ENCODE assay signal across 14 cellular contexts in the genomic region with DNA sequence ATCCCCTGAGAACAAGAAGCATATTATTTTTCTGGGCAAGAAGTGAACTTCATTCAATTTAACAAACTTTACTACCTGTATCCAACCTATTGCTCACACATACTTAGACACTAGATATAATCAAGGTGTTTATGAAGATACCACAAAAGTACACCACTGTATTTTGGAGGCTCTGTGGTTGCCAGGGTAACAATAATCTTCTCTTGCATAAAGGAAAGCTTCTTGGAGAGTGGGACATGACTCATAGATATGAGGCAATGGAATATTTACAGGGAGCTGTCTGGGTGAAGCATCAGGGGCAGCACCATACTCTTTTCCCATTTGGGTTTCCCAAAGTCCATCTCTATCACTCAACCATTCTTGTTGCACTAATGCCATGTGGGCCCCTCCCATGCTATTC.
DNase-seq lines count a peak whose midpoint lies in the region; ATAC-seq and TF ChIP-seq lines count a peak whose summit lies in the region.
"Had no signal": no experiment of that assay in that cellular context is flagged by ENCODE, and none has a peak within 500 bp of the region (broad histone marks: within the 10 kb centered on the region; RNA-seq: fewer than 3 reads in every experiment).

No MANE protein-coding gene starts in this region.

- H3K27ac ChIP-seq in A673 (ENCODE audit: low read depth, low read length, poor library complexity, severe bottlenecking) (no peak overlapping the region), body of pancreas (no peak overlapping the region)
- H3K27ac ChIP-seq: BLaER1, pancreas had no signal

- CTCF ChIA-PET in A673 (lab: Charles Lee) = no interaction called here

- DNase-seq in A673 (ENCODE audit: low spot score) = peak; percentile 14
- DNase-seq in HT-29 (ENCODE audit: low spot score) = peak; percentile 12
- peak; percentile 57 for DNase-seq in astrocyte of the cerebellum (ENCODE audit: low read depth)
- peak; percentile 75 for DNase-seq in hepatic stellate cell (ENCODE audit: low spot score)
- DNase-seq in putamen (ENCODE audit: low spot score) = no peak
- DNase-seq in H7 = no peak
- no peak for DNase-seq in body of pancreas
- DNase-seq: activated CD8-positive, alpha-beta memory T cell treated with anti-CD3 and anti-CD28 coated beads, Interleukin-2, amount 10 ng/mL, durations not matched to agents 7 days and 5 days; dorsolateral prefrontal cortex; Kasumi-1; NCI-H2107; pancreas had no signal

- POLR2A ChIA-PET in A673 (lab: Charles Lee; ENCODE audit: low non-redundant PET) = no interaction called here

- in situ Hi-C loops in astrocyte of the cerebellum (cut with HindIII; ENCODE audit: low sequenced_read_pairs) = loop anchor here (10.0 kb wide), 1 partner anchor 535 kb away; no protein-coding TSS in a partner anchor

- no peak for TF ChIP-seq CTCF in A673 (conservative IDR thresholded peaks at IDR 0.05; ENCODE audit: low read depth, low read length)
- no peak for TF ChIP-seq CTCF in astrocyte of the cerebellum (IDR thresholded peaks at IDR 0.05; ENCODE audit: low read depth, low read length, missing control alignments)
- TF ChIP-seq CTCF in body of pancreas (IDR thresholded peaks at IDR 0.05) = no peak

- no peaks in the 10 kb centered on the region for H3K4me1 ChIP-seq in A673 (ENCODE audit: insufficient read depth, low read length, poor library complexity, severe bottlenecking)
- H3K4me1 ChIP-seq in body of pancreas = no peaks in the 10 kb centered on the region
- H3K4me1 ChIP-seq: BLaER1, pancreas had no signal

- H3K9me3 ChIP-seq in A673 (ENCODE audit: low read depth, low read length, poor library complexity, severe bottlenecking) (no peaks in the 10 kb centered on the region), body of pancreas (no peaks in the 10 kb centered on the region)
- H3K9me3 ChIP-seq: BLaER1, pancreas had no signal

- no TSS peak for BruUV-seq in A673 (replicated peaks; lab: Mats Ljungman, UMichigan)

- H3K27me3 ChIP-seq in A673 (replicated peaks; ENCODE audit: insufficient read depth, low read depth, low read length, poor library complexity) (no peaks in the 10 kb centered on the region), H7 (ENCODE audit: control insufficient read depth, insufficient read depth, low read length) (no peaks in the 10 kb centered on the region), body of pancreas (no peaks in the 10 kb centered on the region)
- H3K27me3 ChIP-seq: BLaER1, dorsolateral prefrontal cortex, pancreas had no signal

- no peak overlapping the region for H3K4me3 ChIP-seq in A673 (ENCODE audit: low read depth, low read length, poor library complexity, severe bottlenecking)
- H3K4me3 ChIP-seq in astrocyte of the cerebellum (ENCODE audit: low read depth, low read length) = no peak overlapping the region
- no peak overlapping the region for H3K4me3 ChIP-seq in H7 (ENCODE audit: insufficient read depth, low read depth, low read length)
- no peak overlapping the region for H3K4me3 ChIP-seq in body of pancreas
- H3K4me3 ChIP-seq: BLaER1, dorsolateral prefrontal cortex, pancreas had no signal

- ATAC-seq in HG02678 (IDR thresholded peaks at IDR 0.05; ENCODE audit: unreplicated experiment) = no peak
- ATAC-seq in body of pancreas = no peak
- ATAC-seq: activated CD8-positive, alpha-beta memory T cell treated with anti-CD3 and anti-CD28 coated beads, Interleukin-2, amount 10 ng/mL, durations not matched to agents 7 days and 5 days; pancreas had no signal

- no peak for TF ChIP-seq POLR2A in body of pancreas (IDR thresholded peaks at IDR 0.05)

- intact Hi-C loops in A673 (cut with micrococcal nuclease; ENCODE audit: unreplicated experiment) (no loop called here), body of pancreas (cut with DNase I) (no loop called here)

- H3K36me3 ChIP-seq in A673 (ENCODE audit: insufficient read depth, low read length, poor library complexity, severe bottlenecking) (no peaks in the 10 kb centered on the region), H7 (replicated peaks; ENCODE audit: control insufficient read depth, insufficient read depth, low read length) (no peaks in the 10 kb centered on the region), body of pancreas (replicated peaks in 1 of 2; ENCODE audit: insufficient read depth in 1 of 2, low read depth in 2 of 2) (no peaks in the 10 kb centered on the region)
- H3K36me3 ChIP-seq: BLaER1, pancreas had no signal

Comparison
In these comparisons a context has a peak if more than half of its experiments do, and no peak if none do; other contexts are left out.
1. DNase-seq: peak in A673 (single experiment), HT-29 (single experiment), astrocyte of the cerebellum (single experiment) and hepatic stellate cell (single experiment); none in putamen (single experiment), H7 (single experiment) and body of pancreas (0 of 4).